In the genomic region with DNA sequence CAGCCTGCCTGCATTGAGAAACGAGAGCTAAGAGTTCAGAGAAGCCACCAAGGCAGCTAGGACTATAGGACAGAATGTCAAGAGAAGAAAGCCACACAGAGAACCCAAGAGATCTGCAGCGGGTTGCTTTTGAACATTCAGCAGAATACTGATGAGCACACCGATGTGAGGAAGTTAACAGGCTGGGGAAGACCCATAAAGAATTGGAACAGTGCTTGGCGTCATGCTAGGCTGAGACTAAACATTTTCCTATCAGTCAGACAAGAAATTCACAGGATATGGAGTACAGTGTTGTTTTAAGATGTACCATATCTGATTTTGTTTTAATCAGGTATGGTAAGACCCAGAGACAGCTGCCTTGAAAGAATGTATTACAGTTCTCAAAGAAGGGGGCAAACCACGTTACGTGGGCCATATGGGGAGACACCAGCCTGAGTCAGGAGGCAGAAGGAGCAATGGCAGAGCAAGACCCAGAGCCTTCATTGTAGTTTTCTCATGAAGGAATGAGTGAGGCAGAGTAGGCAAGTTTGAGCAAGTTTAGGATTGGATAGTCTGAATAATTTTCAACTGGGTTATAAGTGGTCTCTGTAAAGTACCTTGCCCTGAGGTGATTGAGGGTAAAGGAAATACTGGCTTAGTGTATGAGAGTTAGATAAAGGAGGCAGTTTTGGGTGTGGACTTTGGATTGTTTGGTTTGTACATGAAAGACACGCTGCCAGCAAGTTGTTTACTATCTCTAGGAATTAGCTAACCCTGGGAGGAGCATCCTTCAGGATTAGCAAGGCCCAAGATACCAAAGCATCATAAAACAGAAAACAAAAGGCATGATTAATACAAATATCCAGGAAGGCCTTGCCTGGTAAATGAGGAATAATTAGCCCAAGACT, we compare ENCODE assay signal across 1 cellular context.
TF ChIP-seq lines count a peak whose summit lies in the region.

No MANE protein-coding gene starts in this region.

TF ChIP-seq in HepG2, 621 proteins besides CTCF, POLR2A, EP300 and RAD21 (continued from another document and continues in another):
- TF ChIP-seq, protein P1, sequence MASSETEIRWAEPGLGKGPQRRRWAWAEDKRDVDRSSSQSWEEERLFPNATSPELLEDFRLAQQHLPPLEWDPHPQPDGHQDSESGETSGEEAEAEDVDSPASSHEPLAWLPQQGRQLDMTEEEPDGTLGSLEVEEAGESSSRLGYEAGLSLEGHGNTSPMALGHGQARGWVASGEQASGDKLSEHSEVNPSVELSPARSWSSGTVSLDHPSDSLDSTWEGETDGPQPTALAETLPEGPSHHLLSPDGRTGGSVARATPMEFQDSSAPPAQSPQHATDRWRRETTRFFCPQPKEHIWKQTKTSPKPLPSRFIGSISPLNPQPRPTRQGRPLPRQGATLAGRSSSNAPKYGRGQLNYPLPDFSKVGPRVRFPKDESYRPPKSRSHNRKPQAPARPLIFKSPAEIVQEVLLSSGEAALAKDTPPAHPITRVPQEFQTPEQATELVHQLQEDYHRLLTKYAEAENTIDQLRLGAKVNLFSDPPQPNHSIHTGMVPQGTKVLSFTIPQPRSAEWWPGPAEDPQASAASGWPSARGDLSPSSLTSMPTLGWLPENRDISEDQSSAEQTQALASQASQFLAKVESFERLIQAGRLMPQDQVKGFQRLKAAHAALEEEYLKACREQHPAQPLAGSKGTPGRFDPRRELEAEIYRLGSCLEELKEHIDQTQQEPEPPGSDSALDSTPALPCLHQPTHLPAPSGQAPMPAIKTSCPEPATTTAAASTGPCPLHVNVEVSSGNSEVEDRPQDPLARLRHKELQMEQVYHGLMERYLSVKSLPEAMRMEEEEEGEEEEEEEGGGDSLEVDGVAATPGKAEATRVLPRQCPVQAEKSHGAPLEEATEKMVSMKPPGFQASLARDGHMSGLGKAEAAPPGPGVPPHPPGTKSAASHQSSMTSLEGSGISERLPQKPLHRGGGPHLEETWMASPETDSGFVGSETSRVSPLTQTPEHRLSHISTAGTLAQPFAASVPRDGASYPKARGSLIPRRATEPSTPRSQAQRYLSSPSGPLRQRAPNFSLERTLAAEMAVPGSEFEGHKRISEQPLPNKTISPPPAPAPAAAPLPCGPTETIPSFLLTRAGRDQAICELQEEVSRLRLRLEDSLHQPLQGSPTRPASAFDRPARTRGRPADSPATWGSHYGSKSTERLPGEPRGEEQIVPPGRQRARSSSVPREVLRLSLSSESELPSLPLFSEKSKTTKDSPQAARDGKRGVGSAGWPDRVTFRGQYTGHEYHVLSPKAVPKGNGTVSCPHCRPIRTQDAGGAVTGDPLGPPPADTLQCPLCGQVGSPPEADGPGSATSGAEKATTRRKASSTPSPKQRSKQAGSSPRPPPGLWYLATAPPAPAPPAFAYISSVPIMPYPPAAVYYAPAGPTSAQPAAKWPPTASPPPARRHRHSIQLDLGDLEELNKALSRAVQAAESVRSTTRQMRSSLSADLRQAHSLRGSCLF (CRISPR knock-in tag; IDR thresholded peaks at IDR 0.05; ENCODE audit: borderline replicate concordance): no peak
- TF ChIP-seq, protein P2, sequence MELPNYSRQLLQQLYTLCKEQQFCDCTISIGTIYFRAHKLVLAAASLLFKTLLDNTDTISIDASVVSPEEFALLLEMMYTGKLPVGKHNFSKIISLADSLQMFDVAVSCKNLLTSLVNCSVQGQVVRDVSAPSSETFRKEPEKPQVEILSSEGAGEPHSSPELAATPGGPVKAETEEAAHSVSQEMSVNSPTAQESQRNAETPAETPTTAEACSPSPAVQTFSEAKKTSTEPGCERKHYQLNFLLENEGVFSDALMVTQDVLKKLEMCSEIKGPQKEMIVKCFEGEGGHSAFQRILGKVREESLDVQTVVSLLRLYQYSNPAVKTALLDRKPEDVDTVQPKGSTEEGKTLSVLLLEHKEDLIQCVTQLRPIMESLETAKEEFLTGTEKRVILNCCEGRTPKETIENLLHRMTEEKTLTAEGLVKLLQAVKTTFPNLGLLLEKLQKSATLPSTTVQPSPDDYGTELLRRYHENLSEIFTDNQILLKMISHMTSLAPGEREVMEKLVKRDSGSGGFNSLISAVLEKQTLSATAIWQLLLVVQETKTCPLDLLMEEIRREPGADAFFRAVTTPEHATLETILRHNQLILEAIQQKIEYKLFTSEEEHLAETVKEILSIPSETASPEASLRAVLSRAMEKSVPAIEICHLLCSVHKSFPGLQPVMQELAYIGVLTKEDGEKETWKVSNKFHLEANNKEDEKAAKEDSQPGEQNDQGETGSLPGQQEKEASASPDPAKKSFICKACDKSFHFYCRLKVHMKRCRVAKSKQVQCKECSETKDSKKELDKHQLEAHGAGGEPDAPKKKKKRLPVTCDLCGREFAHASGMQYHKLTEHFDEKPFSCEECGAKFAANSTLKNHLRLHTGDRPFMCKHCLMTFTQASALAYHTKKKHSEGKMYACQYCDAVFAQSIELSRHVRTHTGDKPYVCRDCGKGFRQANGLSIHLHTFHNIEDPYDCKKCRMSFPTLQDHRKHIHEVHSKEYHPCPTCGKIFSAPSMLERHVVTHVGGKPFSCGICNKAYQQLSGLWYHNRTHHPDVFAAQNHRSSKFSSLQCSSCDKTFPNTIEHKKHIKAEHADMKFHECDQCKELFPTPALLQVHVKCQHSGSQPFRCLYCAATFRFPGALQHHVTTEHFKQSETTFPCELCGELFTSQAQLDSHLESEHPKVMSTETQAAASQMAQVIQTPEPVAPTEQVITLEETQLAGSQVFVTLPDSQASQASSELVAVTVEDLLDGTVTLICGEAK (IDR thresholded peaks at IDR 0.05): no peak
- TF ChIP-seq, protein P2 (CRISPR knock-in tag; IDR thresholded peaks at IDR 0.05): no peak
- TF ChIP-seq JARID2 (CRISPR knock-in tag; IDR thresholded peaks at IDR 0.05; ENCODE audit: insufficient replicate concordance) (no peak), ARNTL (CRISPR knock-in tag; IDR thresholded peaks at IDR 0.05) (no peak), SMAD1 (CRISPR knock-in tag; IDR thresholded peaks at IDR 0.05; ENCODE audit: borderline replicate concordance, low read depth) (no peak), AGO2 (optimal IDR thresholded peaks at IDR 0.05; ENCODE audit: low read depth, low read length) (peak; percentile 40), SALL2 (CRISPR knock-in tag; IDR thresholded peaks at IDR 0.05) (no peak), PLRG1 (conservative IDR thresholded peaks at IDR 0.05) (no peak), ZBTB38 (CRISPR knock-in tag; IDR thresholded peaks at IDR 0.05) (no peak), ZKSCAN8 (CRISPR knock-in tag; IDR thresholded peaks at IDR 0.05; ENCODE audit: borderline replicate concordance) (no peak; the same call in 1 of the 2 replicates), ZNF12 (CRISPR knock-in tag; IDR thresholded peaks at IDR 0.05) (peak; percentile 79), RBFOX2 (IDR thresholded peaks at IDR 0.05; ENCODE audit: low read depth, low read length) (peak; percentile 58)
- TF ChIP-seq, protein P3, sequence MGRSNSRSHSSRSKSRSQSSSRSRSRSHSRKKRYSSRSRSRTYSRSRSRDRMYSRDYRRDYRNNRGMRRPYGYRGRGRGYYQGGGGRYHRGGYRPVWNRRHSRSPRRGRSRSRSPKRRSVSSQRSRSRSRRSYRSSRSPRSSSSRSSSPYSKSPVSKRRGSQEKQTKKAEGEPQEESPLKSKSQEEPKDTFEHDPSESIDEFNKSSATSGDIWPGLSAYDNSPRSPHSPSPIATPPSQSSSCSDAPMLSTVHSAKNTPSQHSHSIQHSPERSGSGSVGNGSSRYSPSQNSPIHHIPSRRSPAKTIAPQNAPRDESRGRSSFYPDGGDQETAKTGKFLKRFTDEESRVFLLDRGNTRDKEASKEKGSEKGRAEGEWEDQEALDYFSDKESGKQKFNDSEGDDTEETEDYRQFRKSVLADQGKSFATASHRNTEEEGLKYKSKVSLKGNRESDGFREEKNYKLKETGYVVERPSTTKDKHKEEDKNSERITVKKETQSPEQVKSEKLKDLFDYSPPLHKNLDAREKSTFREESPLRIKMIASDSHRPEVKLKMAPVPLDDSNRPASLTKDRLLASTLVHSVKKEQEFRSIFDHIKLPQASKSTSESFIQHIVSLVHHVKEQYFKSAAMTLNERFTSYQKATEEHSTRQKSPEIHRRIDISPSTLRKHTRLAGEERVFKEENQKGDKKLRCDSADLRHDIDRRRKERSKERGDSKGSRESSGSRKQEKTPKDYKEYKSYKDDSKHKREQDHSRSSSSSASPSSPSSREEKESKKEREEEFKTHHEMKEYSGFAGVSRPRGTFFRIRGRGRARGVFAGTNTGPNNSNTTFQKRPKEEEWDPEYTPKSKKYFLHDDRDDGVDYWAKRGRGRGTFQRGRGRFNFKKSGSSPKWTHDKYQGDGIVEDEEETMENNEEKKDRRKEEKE (IDR thresholded peaks at IDR 0.05): no peak
- TF ChIP-seq, protein P4, sequence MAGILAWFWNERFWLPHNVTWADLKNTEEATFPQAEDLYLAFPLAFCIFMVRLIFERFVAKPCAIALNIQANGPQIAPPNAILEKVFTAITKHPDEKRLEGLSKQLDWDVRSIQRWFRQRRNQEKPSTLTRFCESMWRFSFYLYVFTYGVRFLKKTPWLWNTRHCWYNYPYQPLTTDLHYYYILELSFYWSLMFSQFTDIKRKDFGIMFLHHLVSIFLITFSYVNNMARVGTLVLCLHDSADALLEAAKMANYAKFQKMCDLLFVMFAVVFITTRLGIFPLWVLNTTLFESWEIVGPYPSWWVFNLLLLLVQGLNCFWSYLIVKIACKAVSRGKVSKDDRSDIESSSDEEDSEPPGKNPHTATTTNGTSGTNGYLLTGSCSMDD (CRISPR knock-in tag; IDR thresholded peaks at IDR 0.05): no peak
- TF ChIP-seq, protein P5, sequence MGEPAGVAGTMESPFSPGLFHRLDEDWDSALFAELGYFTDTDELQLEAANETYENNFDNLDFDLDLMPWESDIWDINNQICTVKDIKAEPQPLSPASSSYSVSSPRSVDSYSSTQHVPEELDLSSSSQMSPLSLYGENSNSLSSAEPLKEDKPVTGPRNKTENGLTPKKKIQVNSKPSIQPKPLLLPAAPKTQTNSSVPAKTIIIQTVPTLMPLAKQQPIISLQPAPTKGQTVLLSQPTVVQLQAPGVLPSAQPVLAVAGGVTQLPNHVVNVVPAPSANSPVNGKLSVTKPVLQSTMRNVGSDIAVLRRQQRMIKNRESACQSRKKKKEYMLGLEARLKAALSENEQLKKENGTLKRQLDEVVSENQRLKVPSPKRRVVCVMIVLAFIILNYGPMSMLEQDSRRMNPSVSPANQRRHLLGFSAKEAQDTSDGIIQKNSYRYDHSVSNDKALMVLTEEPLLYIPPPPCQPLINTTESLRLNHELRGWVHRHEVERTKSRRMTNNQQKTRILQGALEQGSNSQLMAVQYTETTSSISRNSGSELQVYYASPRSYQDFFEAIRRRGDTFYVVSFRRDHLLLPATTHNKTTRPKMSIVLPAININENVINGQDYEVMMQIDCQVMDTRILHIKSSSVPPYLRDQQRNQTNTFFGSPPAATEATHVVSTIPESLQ (CRISPR knock-in tag; conservative IDR thresholded peaks at IDR 0.05): no peak
- TF ChIP-seq, protein P6, sequence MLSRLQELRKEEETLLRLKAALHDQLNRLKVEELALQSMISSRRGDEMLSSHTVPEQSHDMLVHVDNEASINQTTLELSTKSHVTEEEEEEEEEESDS (CRISPR knock-in tag; IDR thresholded peaks at IDR 0.05; ENCODE audit: borderline replicate concordance): no peak
- TF ChIP-seq, protein P7, sequence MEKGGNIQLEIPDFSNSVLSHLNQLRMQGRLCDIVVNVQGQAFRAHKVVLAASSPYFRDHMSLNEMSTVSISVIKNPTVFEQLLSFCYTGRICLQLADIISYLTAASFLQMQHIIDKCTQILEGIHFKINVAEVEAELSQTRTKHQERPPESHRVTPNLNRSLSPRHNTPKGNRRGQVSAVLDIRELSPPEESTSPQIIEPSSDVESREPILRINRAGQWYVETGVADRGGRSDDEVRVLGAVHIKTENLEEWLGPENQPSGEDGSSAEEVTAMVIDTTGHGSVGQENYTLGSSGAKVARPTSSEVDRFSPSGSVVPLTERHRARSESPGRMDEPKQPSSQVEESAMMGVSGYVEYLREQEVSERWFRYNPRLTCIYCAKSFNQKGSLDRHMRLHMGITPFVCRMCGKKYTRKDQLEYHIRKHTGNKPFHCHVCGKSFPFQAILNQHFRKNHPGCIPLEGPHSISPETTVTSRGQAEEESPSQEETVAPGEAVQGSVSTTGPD (CRISPR knock-in tag; IDR thresholded peaks at IDR 0.05): no peak
- TF ChIP-seq, protein P8, sequence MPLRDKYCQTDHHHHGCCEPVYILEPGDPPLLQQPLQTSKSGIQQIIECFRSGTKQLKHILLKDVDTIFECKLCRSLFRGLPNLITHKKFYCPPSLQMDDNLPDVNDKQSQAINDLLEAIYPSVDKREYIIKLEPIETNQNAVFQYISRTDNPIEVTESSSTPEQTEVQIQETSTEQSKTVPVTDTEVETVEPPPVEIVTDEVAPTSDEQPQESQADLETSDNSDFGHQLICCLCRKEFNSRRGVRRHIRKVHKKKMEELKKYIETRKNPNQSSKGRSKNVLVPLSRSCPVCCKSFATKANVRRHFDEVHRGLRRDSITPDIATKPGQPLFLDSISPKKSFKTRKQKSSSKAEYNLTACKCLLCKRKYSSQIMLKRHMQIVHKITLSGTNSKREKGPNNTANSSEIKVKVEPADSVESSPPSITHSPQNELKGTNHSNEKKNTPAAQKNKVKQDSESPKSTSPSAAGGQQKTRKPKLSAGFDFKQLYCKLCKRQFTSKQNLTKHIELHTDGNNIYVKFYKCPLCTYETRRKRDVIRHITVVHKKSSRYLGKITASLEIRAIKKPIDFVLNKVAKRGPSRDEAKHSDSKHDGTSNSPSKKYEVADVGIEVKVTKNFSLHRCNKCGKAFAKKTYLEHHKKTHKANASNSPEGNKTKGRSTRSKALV (CRISPR knock-in tag; IDR thresholded peaks at IDR 0.05): no peak
- TF ChIP-seq, protein P9, sequence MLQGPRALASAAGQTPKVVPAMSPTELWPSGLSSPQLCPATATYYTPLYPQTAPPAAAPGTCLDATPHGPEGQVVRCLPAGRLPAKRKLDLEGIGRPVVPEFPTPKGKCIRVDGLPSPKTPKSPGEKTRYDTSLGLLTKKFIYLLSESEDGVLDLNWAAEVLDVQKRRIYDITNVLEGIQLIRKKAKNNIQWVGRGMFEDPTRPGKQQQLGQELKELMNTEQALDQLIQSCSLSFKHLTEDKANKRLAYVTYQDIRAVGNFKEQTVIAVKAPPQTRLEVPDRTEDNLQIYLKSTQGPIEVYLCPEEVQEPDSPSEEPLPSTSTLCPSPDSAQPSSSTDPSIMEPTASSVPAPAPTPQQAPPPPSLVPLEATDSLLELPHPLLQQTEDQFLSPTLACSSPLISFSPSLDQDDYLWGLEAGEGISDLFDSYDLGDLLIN (CRISPR knock-in tag; IDR thresholded peaks at IDR 0.05; ENCODE audit: borderline replicate concordance): no peak
